Comparison of ENCODE assay signal across 17 cellular contexts in the genomic region with DNA sequence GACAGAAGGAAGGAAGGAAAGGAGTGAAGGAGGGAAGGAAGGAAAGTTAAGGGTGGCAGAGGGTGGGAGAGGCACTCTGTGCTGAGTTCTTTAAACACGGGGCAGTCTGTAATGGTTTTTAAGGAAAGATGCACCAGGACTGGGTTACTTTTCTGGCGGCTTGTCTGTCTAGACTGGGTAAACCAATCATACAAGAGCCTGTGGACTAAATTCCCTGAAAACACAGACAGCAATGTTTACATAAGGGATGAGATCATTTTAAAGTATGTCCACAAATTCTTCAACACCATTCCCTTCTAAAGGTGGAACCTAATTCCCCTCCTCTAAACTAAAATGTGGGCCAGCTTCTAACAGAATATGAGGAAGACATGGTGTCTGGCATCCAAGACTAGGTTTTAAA.
"Had no signal": no experiment of that assay in that cellular context is flagged by ENCODE, and none has a peak within 500 bp of the region (broad histone marks: within the 10 kb centered on the region; RNA-seq: fewer than 3 reads in every experiment).

No MANE protein-coding gene starts in this region.

- ATAC-seq: heart left ventricle, left lung, lower lobe of right lung, natural killer cell had no signal

- H3K4me1 ChIP-seq: left lung, suprapubic skin, uterus had no signal

- H3K27ac ChIP-seq: left lung, lower lobe of right lung, right atrium auricular region, suprapubic skin, thyroid gland, uterus had no signal

- H3K4me3 ChIP-seq: coronary artery, heart left ventricle, left lung, lower lobe of right lung, right atrium auricular region, suprapubic skin, thyroid gland, uterus had no signal

- H3K36me3 ChIP-seq: heart left ventricle, left lung, lower lobe of right lung, right atrium auricular region, suprapubic skin, thyroid gland, uterus had no signal

- H3K9me3 ChIP-seq: left lung, lower lobe of right lung, suprapubic skin, thyroid gland, uterus had no signal

- DNase-seq: effector CD4-positive, alpha-beta T cell; endodermal cell; foreskin melanocyte; heart left ventricle; hippocampal formation; left lung; lower lobe of right lung; natural killer cell; posterior cingulate gyrus; small intestine; stimulated activated CD4-positive, alpha-beta T cell treated with anti-CD3 and anti-CD28 coated beads, Interleukin-2, amount 100 ng/mL, for 48 hours; stimulated activated naive CD4-positive, alpha-beta T cell treated with Interleukin-2 at 50 U/mL for 16 hours; thyroid gland; uterus had no signal

- H3K27me3 ChIP-seq: left lung, right atrium auricular region, thyroid gland, uterus had no signal
